In the genomic region with DNA sequence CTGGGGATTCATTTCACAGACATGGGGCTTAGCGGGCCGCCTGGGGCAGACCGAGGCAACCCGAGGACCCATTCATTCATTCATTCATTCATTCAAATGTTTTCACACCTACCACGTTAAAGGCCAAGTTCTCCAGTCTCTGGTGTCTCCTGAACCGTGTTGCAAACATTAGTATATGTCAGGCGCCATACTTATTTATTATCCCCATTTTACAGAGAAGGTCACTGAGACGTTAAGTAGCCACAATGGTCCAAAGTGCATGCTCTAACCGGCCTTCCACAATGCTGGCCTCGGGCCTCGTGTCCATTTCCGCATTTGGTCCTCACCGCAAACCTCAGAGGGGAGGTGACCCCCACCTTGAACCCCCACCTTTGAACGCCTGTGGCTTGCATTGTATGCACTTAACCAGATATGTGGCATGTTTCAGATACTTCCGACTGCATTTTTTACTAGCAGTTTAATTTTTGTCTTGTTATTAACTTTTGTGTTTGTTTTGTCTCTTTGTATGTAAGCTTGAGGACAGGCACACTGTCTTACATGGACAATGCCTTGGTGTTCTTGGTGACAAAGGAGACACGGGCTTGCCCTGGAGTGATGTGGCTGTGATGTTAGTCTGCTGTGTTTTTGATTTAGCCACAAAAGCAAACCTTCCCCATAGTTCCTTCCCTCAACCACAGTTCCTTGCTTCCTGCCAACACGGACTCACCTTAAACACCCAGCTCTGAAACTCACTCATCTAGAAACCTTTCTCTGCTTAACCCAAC, we compare ENCODE assay signal across 10 cellular contexts. TPM values are rescaled to one million over a fixed set of nuclear protein-coding genes. Genes with fewer than 3 reads are reported as not detected.
A peak's percentile ranks its signal among the peaks of the same experiment; 100 is the strongest.
DNase-seq lines count a peak whose midpoint lies in the region; ATAC-seq and TF ChIP-seq lines count a peak whose summit lies in the region.
"Had no signal": no experiment of that assay in that cellular context is flagged by ENCODE, and none has a peak within 500 bp of the region (broad histone marks: within the 10 kb centered on the region; RNA-seq: fewer than 3 reads in every experiment).

No MANE protein-coding gene starts in this region.

- in situ Hi-C loops in KBM-7 (cut with MboI; ENCODE audit: low pct_unique_long_range_greater_than_20kb, low sequenced_read_pairs) = no loop called here

- no peak for TF ChIP-seq CTCF in A673 (conservative IDR thresholded peaks at IDR 0.05; ENCODE audit: low read depth, low read length)

- H3K27ac ChIP-seq in A673 (ENCODE audit: low read depth, low read length, poor library complexity, severe bottlenecking) (no peak overlapping the region), HUES64 (ENCODE audit: low read depth, low read length) (no peak overlapping the region)

- CTCF ChIA-PET in A673 (lab: Charles Lee) = interaction anchor here (0.6 to 0.9 kb wide), 2 partner anchors 51 to 470 kb away, joined by 6 to 8 read pairs; no protein-coding TSS in a partner anchor

- H3K36me3 ChIP-seq in A673 (ENCODE audit: insufficient read depth, low read length, poor library complexity, severe bottlenecking) (no peaks in the 10 kb centered on the region), HUES64 (ENCODE audit: insufficient read depth, low read length) (no peaks in the 10 kb centered on the region)

- no peak overlapping the region for H3K9ac ChIP-seq in HUES64 (ENCODE audit: low read depth, low read length)

- BruUV-seq in A673 (replicated peaks; lab: Mats Ljungman, UMichigan) = no TSS peak

- peak overlapping the region; percentile 80 for H3K4me3 ChIP-seq in A673 (ENCODE audit: low read depth, low read length, poor library complexity, severe bottlenecking)
- peak overlapping the region; percentile 67 for H3K4me3 ChIP-seq in HUES64 (ENCODE audit: low read length)

- no peak for ATAC-seq in GM19395 (IDR thresholded peaks at IDR 0.05; ENCODE audit: unreplicated experiment)

- H3K4me1 ChIP-seq in A673 (ENCODE audit: insufficient read depth, low read length, poor library complexity, severe bottlenecking) (peaks cover 13% of the 10 kb centered on the region), HUES64 (ENCODE audit: insufficient read depth, low read length) (peaks cover 7% of the 10 kb centered on the region)

- H3K27me3 ChIP-seq in A673 (replicated peaks; ENCODE audit: insufficient read depth, low read depth, low read length, poor library complexity) = no peaks in the 10 kb centered on the region
- peaks cover 38% of the 10 kb centered on the region for H3K27me3 ChIP-seq in HUES64 (ENCODE audit: insufficient read depth, low read length)

- no peaks in the 10 kb centered on the region for H3K9me3 ChIP-seq in A673 (ENCODE audit: low read depth, low read length, poor library complexity, severe bottlenecking)
- H3K9me3 ChIP-seq in HUES64 (ENCODE audit: insufficient read depth, low read depth, low read length) = no peaks in the 10 kb centered on the region

- 70% methylated on average over 17 of the region's 17 CpGs for WGBS in HUES64

- intact Hi-C loops in A673 (cut with micrococcal nuclease; ENCODE audit: unreplicated experiment) = no loop called here

- POLR2A ChIA-PET in A673 (lab: Charles Lee; ENCODE audit: low non-redundant PET) = interaction anchor here (0.7 kb wide), 1 partner anchor 27 kb away, joined by 3 read pairs; no protein-coding TSS in a partner anchor

- no peak for DNase-seq in A673 (ENCODE audit: low spot score)
- peak; percentile 50 for DNase-seq in central memory CD4-positive, alpha-beta T cell
- DNase-seq in mucosa of gallbladder (ENCODE audit: low spot score) = peak; percentile 27
- DNase-seq in stimulated activated CD4-positive, alpha-beta T cell treated with anti-CD3 and anti-CD28 coated beads, Interleukin-4, amount 100 ng/mL, for 24 hours = no peak
- no peak for DNase-seq in KBM-7
- DNase-seq in NCI-H1105 treated with DMSO at 0.1 percent for 48 hours (lab: John Stamatoyannopoulos, UW) = no peak
- DNase-seq: DMS153, NCI-H1436 treated with DMSO at 0.1 percent for 48 hours had no signal

RNA-seq across cellular contexts. Expression of a gene that starts 1.2 kb away (rescaled TPM):
- total RNA-seq in A673 (2021) (13.3 and 16.3 TPM in 2 replicates), mucosa of gallbladder (12.2 TPM)
- polyA plus RNA-seq in HUES64 (2013, experiment 1 of 2) = 3.8 TPM
- 3.2 TPM for polyA plus RNA-seq in HUES64 (2013, experiment 2 of 2)

RNA-seq across cellular contexts. Expression of a gene that starts 55.4 kb away (rescaled TPM):
- total RNA-seq in A673 (2021) = 18.4 and 23.1 TPM in 2 replicates
- 20.7 TPM for polyA plus RNA-seq in HUES64 (2013, experiment 1 of 2)
- 17.5 TPM for polyA plus RNA-seq in HUES64 (2013, experiment 2 of 2)
- total RNA-seq in mucosa of gallbladder = 26.4 TPM

Comparison
In these comparisons a context has a peak if more than half of its experiments do, and no peak if none do; other contexts are left out.
1. DNase-seq: peak in central memory CD4-positive, alpha-beta T cell (single experiment) and mucosa of gallbladder (single experiment); none in A673 (single experiment), stimulated activated CD4-positive, alpha-beta T cell treated with anti-CD3 and anti-CD28 coated beads, Interleukin-4, amount 100 ng/mL, for 24 hours (single experiment), KBM-7 (single experiment) and NCI-H1105 treated with DMSO at 0.1 percent for 48 hours (single experiment).